ENCODE assay signal across 24 cellular contexts in the genomic region with DNA sequence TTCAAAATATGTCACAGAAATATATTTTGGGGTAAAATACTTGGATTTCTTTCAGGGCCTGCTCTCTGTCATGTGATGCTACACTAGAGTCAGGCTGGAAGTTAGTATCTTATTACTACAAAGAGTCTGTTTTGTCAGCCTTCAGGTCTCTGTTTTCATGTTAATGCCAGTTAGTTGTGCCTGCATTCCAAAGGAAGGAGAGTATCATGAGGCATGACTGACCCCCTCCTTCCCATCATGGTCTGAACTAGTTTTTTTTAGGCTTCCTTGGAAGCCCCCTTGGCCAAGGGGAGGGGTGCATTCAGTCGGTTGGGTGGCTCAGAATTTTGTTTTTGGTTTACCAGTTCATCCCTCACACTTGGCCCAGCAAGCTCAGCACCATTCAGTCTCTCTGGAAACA.
DNase-seq lines count a peak whose midpoint lies in the region; ATAC-seq, FAIRE-seq and TF ChIP-seq lines count a peak whose summit lies in the region.
"Had no signal": no experiment of that assay in that cellular context is flagged by ENCODE, and none has a peak within 500 bp of the region (broad histone marks: within the 10 kb centered on the region; RNA-seq: fewer than 3 reads in every experiment).

No MANE protein-coding gene starts in this region.

- TF ChIP-seq CTCF in astrocyte (IDR thresholded peaks at IDR 0.05; ENCODE audit: insufficient read depth, low read depth, low read length) (no peak), gastrocnemius medialis (IDR thresholded peaks at IDR 0.05 in 4 of 5, conservative IDR thresholded peaks at IDR 0.05 in 1 of 5) (no peak), coronary artery (IDR thresholded peaks at IDR 0.05) (no peak)

- no peaks in the 10 kb centered on the region for H3K27me3 Mint-ChIP-seq in astrocyte (ENCODE audit: low read depth, unreplicated experiment)

- no peaks in the 10 kb centered on the region for H3K79me1 ChIP-seq in neuronal stem cell (ENCODE audit: low read depth, low read length)

- H3K36me3 ChIP-seq in HUES48 (ENCODE audit: control insufficient read depth, insufficient read depth, low read length) (no peaks in the 10 kb centered on the region), astrocyte (ENCODE audit: insufficient read depth, low read length) (no peaks in the 10 kb centered on the region), iPS-18a (ENCODE audit: control insufficient read depth, low read depth, low read length) (no peaks in the 10 kb centered on the region), neuronal stem cell (replicated peaks in 1 of 2; ENCODE audit: control insufficient read depth in 2 of 2, insufficient read depth in 2 of 2, low read length in 2 of 2) (no peaks in the 10 kb centered on the region), gastrocnemius medialis (no peaks in the 10 kb centered on the region)
- H3K36me3 ChIP-seq: BLaER1, HAP-1 had no signal

- H2BK120ac ChIP-seq in neuronal stem cell (ENCODE audit: low read depth, low read length), result no peak overlapping the region

- H3K4me3 Mint-ChIP-seq in astrocyte (ENCODE audit: unreplicated experiment), result no peak overlapping the region
- H3K4me3 Mint-ChIP-seq: CD4-positive, CD25-positive, alpha-beta regulatory T cell; HFFc6 had no signal

- H3K9me3 Mint-ChIP-seq in astrocyte (ENCODE audit: unreplicated experiment), result peaks cover 6% of the 10 kb centered on the region
- H3K9me3 Mint-ChIP-seq: CD4-positive, CD25-positive, alpha-beta regulatory T cell had no signal

- WGBS in neuronal stem cell (ENCODE audit: extremely low coverage in 2 of 2, insufficient read length in 2 of 2, insufficient replicate concordance in 1 of 2), 2 donors, result no CpG with 5 or more reads among the region's 1 CpG

- H3K27ac Mint-ChIP-seq in astrocyte (ENCODE audit: unreplicated experiment), result no peak overlapping the region
- H3K27ac Mint-ChIP-seq: CD4-positive, CD25-positive, alpha-beta regulatory T cell; HFFc6 had no signal

- no peak overlapping the region for H2BK12ac ChIP-seq in neuronal stem cell (ENCODE audit: low read length)

- H3K4ac ChIP-seq in neuronal stem cell (ENCODE audit: low read length), result no peak overlapping the region

- peaks cover 21% of the 10 kb centered on the region for H3K4me1 Mint-ChIP-seq in astrocyte (ENCODE audit: low read depth, unreplicated experiment)

- in situ Hi-C loops in gastrocnemius medialis (cut with MboI; ENCODE audit: low sequenced_read_pairs in 4 of 4), result no loop called here

- H3K79me2 ChIP-seq in astrocyte (ENCODE audit: insufficient read depth, low read length), result no peaks in the 10 kb centered on the region

- H3K9me3 ChIP-seq in HUES48 (ENCODE audit: control insufficient read depth, insufficient read depth, low read length) (no peaks in the 10 kb centered on the region), astrocyte (ENCODE audit: insufficient read depth, low read depth, low read length) (no peaks in the 10 kb centered on the region), iPS-18a (ENCODE audit: control insufficient read depth, low read depth, low read length) (no peaks in the 10 kb centered on the region), neuronal stem cell (replicated peaks in 1 of 2; ENCODE audit: control insufficient read depth in 2 of 2, insufficient read depth in 1 of 2, low read depth in 1 of 2, low read length in 2 of 2) (peaks cover 0 to 9% of the 10 kb centered on the region in 2 donors), gastrocnemius medialis (no peaks in the 10 kb centered on the region)
- H3K9me3 ChIP-seq: HAP-1 had no signal

- no peak overlapping the region for H4K8ac ChIP-seq in neuronal stem cell (ENCODE audit: low read depth, low read length)

- peak overlapping the region; percentile 74 for H3K27ac ChIP-seq in HUES48 (ENCODE audit: low read depth, low read length)
- H3K27ac ChIP-seq in astrocyte (ENCODE audit: low read depth, low read length), result no peak overlapping the region
- peak overlapping the region; percentile 64 for H3K27ac ChIP-seq in iPS-18a (ENCODE audit: low read length)
- no peak overlapping the region for H3K27ac ChIP-seq in neuronal stem cell (replicated peaks; ENCODE audit: low read length)
- no peak overlapping the region for H3K27ac ChIP-seq in gastrocnemius medialis
- no peak overlapping the region for H3K27ac ChIP-seq in coronary artery
- H3K27ac ChIP-seq: BLaER1, RWPE1 had no signal

- ATAC-seq in HG02588 (IDR thresholded peaks at IDR 0.05; ENCODE audit: unreplicated experiment) (no peak), gastrocnemius medialis (no peak)
- ATAC-seq: HepG2, K562, Panc1 had no signal

- no peak overlapping the region for H3K4me2 ChIP-seq in astrocyte (ENCODE audit: low read length)
- H3K4me2 ChIP-seq in neuronal stem cell (ENCODE audit: insufficient read depth, low read length, poor library complexity, severe bottlenecking), result no peak overlapping the region
- H3K4me2 ChIP-seq: BLaER1 had no signal

- H3K27me3 ChIP-seq in HUES48 (ENCODE audit: control insufficient read depth, insufficient read depth, low read length) (no peaks in the 10 kb centered on the region), astrocyte (ENCODE audit: insufficient read depth, low read length) (no peaks in the 10 kb centered on the region), iPS-18a (ENCODE audit: control insufficient read depth, insufficient read depth, low read length) (no peaks in the 10 kb centered on the region), neuronal stem cell (ENCODE audit: control insufficient read depth in 3 of 3, insufficient read depth in 3 of 3, low read depth in 1 of 3, low read length in 3 of 3) (no peaks in the 10 kb centered on the region), gastrocnemius medialis (no peaks in the 10 kb centered on the region)
- H3K27me3 ChIP-seq: BLaER1 had no signal

- TF ChIP-seq POLR2A in gastrocnemius medialis (IDR thresholded peaks at IDR 0.05), result no peak

- no peak overlapping the region for H2AFZ ChIP-seq in astrocyte (ENCODE audit: low read depth, low read length)
- peak overlapping the region; percentile 8 for H2AFZ ChIP-seq in neuronal stem cell (ENCODE audit: low read length)

- DNase-seq in astrocyte (ENCODE audit: low read depth) (no peak), neuronal stem cell (ENCODE audit: low spot score) (no peak), gastrocnemius medialis (no peak), coronary artery (ENCODE audit: low spot score) (no peak)
- DNase-seq: CD4-positive, CD25-positive, alpha-beta regulatory T cell; HFFc6; Kasumi-1; NCI-H1105 treated with DMSO at 0.1 percent for 48 hours; NCI-H2029 treated with DMSO at 0.1 percent for 48 hours; NCI-H226; NCI-H510A; NCI-H69; SHP77 had no signal

- no peaks in the 10 kb centered on the region for H4K20me1 ChIP-seq in astrocyte (ENCODE audit: insufficient read depth, low read length)
- H4K20me1 ChIP-seq: BLaER1 had no signal

- H3K36me3 Mint-ChIP-seq in astrocyte (ENCODE audit: low read depth, unreplicated experiment), result no peaks in the 10 kb centered on the region
- H3K36me3 Mint-ChIP-seq: CD4-positive, CD25-positive, alpha-beta regulatory T cell had no signal

- peaks cover 24% of the 10 kb centered on the region for H3K4me1 ChIP-seq in HUES48 (ENCODE audit: control insufficient read depth, insufficient read depth, low read length)
- peaks cover 21% of the 10 kb centered on the region for H3K4me1 ChIP-seq in astrocyte (ENCODE audit: insufficient read depth, low read length)
- H3K4me1 ChIP-seq in iPS-18a (ENCODE audit: control insufficient read depth, low read depth, low read length), result peaks cover 22% of the 10 kb centered on the region
- H3K4me1 ChIP-seq in neuronal stem cell (ENCODE audit: control insufficient read depth in 2 of 2, insufficient read depth in 1 of 2, low read depth in 1 of 2, low read length in 2 of 2), result peaks cover 0 to 7% of the 10 kb centered on the region in 2 donors
- no peaks in the 10 kb centered on the region for H3K4me1 ChIP-seq in gastrocnemius medialis
- H3K4me1 ChIP-seq: BLaER1, HAP-1 had no signal

- no peak overlapping the region for H3K9ac ChIP-seq in HUES48 (ENCODE audit: low read depth, low read length)
- H3K9ac ChIP-seq in astrocyte (ENCODE audit: low read length), result no peak overlapping the region
- H3K9ac ChIP-seq in iPS-18a (ENCODE audit: low read length), result no peak overlapping the region
- H3K9ac ChIP-seq in neuronal stem cell (ENCODE audit: low read depth, low read length, poor library complexity), result no peak overlapping the region
- H3K9ac ChIP-seq: BLaER1 had no signal

- no peak overlapping the region for H2BK5ac ChIP-seq in neuronal stem cell (ENCODE audit: low read length)

- H3K14ac ChIP-seq in neuronal stem cell (ENCODE audit: low read length), result no peak overlapping the region

- H4K91ac ChIP-seq in neuronal stem cell (ENCODE audit: low read depth, low read length, poor library complexity), result no peak overlapping the region

- H2BK15ac ChIP-seq in neuronal stem cell (ENCODE audit: low read length), result no peak overlapping the region

- intact Hi-C loops in gastrocnemius medialis (cut with DNase I; ENCODE audit: low total_unique reads), result no loop called here

- H3K4me3 ChIP-seq in HUES48 (ENCODE audit: low read depth, low read length) (no peak overlapping the region), astrocyte (ENCODE audit: insufficient read depth, low read depth, low read length) (no peak overlapping the region), iPS-18a (ENCODE audit: low read length) (peak overlapping the region; percentile 8), neuronal stem cell (ENCODE audit: low read length in 2 of 2) (no peak overlapping the region), gastrocnemius medialis (no peak overlapping the region), coronary artery (no peak overlapping the region)
- H3K4me3 ChIP-seq: BLaER1, HAP-1, K562 had no signal

- no peak overlapping the region for H2AK5ac ChIP-seq in neuronal stem cell (ENCODE audit: low read depth, low read length)

- H3K23ac ChIP-seq in neuronal stem cell (ENCODE audit: low read depth, low read length, poor library complexity), result no peak overlapping the region

- no peak overlapping the region for H3K18ac ChIP-seq in neuronal stem cell (ENCODE audit: low read length)

- peak; percentile 37 for FAIRE-seq in astrocyte (lab: Jason Lieb, UNC)
- FAIRE-seq: A204.1, GM18507, HepG2, K562 had no signal

Comparison
In these comparisons a context has a peak if more than half of its experiments do, and no peak if none do; other contexts are left out.
1. H3K27ac ChIP-seq: peak in HUES48 (single experiment) and iPS-18a (single experiment); none in astrocyte (single experiment), neuronal stem cell (single experiment), gastrocnemius medialis (0 of 4) and coronary artery (0 of 2).